27 cellular contexts compared by ENCODE assay signal in genomic region chr6:139398658-139399057, GRCh38.
"Had no signal": no experiment of that assay in that cellular context is flagged by ENCODE, and none has a peak within 500 bp of the region (broad histone marks: within the 10 kb centered on the region; RNA-seq: fewer than 3 reads in every experiment).

No MANE protein-coding gene starts in this region.

- H3K27ac ChIP-seq: coronary artery, foreskin keratinocyte, hepatocyte, neural progenitor cell, psoas muscle, right lobe of liver, spleen, testis, tibial nerve had no signal

- H3K36me3 ChIP-seq: neural progenitor cell, right lobe of liver, spleen, tibial nerve had no signal

- H3K79me2 ChIP-seq: hepatocyte had no signal

- H3K4me3 ChIP-seq: coronary artery, hepatocyte, lung, neural progenitor cell, psoas muscle, right lobe of liver, spleen, testis, tibial nerve had no signal

- H3K4me3 Mint-ChIP-seq: endodermal cell; natural killer cell treated with Interleukin-12 subunit alpha and Interleukin-12 subunit beta and Interleukin-15 and Interleukin-18, amount 100 ng/mL, for 72 hours; neural progenitor cell; stimulated activated naive B cell treated with anti-CD40 and anti-IgM and Interleukin-4, amounts not matched to agents 10 μg/mL and 1 μg/mL and 100 μg/mL, for 72 hours; stimulated activated naive CD8-positive, alpha-beta T cell treated with anti-CD3 and anti-CD28 coated beads, Interleukin-15, amount 100 ng/mL, for 72 hours had no signal

- H3K36me3 Mint-ChIP-seq: natural killer cell treated with Interleukin-12 subunit alpha and Interleukin-12 subunit beta and Interleukin-15 and Interleukin-18, amount 100 ng/mL, for 72 hours; neural progenitor cell; stimulated activated naive B cell treated with anti-CD40 and anti-IgM and Interleukin-4, amounts not matched to agents 10 μg/mL and 1 μg/mL and 100 μg/mL, for 72 hours had no signal

- H3K4me1 Mint-ChIP-seq: stimulated activated naive CD8-positive, alpha-beta T cell treated with anti-CD3 and anti-CD28 coated beads, Interleukin-15, amount 100 ng/mL, for 72 hours had no signal

- H3K9me3 ChIP-seq: psoas muscle, right lobe of liver, spleen, testis, tibial nerve had no signal

- H3K27ac Mint-ChIP-seq: endodermal cell; natural killer cell treated with Interleukin-12 subunit alpha and Interleukin-12 subunit beta and Interleukin-15 and Interleukin-18, amount 100 ng/mL, for 72 hours; neural progenitor cell; stimulated activated naive B cell treated with anti-CD40 and anti-IgM and Interleukin-4, amounts not matched to agents 10 μg/mL and 1 μg/mL and 100 μg/mL, for 72 hours; stimulated activated naive CD8-positive, alpha-beta T cell treated with anti-CD3 and anti-CD28 coated beads, Interleukin-15, amount 100 ng/mL, for 72 hours had no signal

- H2AFZ ChIP-seq: hepatocyte, neural progenitor cell had no signal

- H3K27me3 Mint-ChIP-seq: natural killer cell treated with Interleukin-12 subunit alpha and Interleukin-12 subunit beta and Interleukin-15 and Interleukin-18, amount 100 ng/mL, for 72 hours; stimulated activated naive B cell treated with anti-CD40 and anti-IgM and Interleukin-4, amounts not matched to agents 10 μg/mL and 1 μg/mL and 100 μg/mL, for 72 hours had no signal

- H3K9ac ChIP-seq: neural progenitor cell had no signal

- H3K4me2 ChIP-seq: hepatocyte, neural progenitor cell had no signal

- H3K9me3 Mint-ChIP-seq: endodermal cell; natural killer cell treated with Interleukin-12 subunit alpha and Interleukin-12 subunit beta and Interleukin-15 and Interleukin-18, amount 100 ng/mL, for 72 hours; neural progenitor cell; stimulated activated naive B cell treated with anti-CD40 and anti-IgM and Interleukin-4, amounts not matched to agents 10 μg/mL and 1 μg/mL and 100 μg/mL, for 72 hours; stimulated activated naive CD8-positive, alpha-beta T cell treated with anti-CD3 and anti-CD28 coated beads, Interleukin-15, amount 100 ng/mL, for 72 hours had no signal

- FAIRE-seq: endothelial cell of umbilical vein had no signal

- DNase-seq: effector CD4-positive, alpha-beta T cell; endodermal cell; erythroblast; foreskin keratinocyte; head of caudate nucleus; left colon; left ventricle myocardium superior; mesenchymal stem cell; midbrain; occipital lobe; psoas muscle; retina; right lobe of liver; spleen; stimulated activated CD4-positive, alpha-beta T cell treated with anti-CD3 and anti-CD28 coated beads, Interleukin-15, amount 100 ng/mL, for 24 hours; stimulated activated CD4-positive, alpha-beta T cell treated with anti-CD3 and anti-CD28 coated beads, Interleukin-1b, Interleukin-23, amount 100 ng/mL, for 48 hours; stimulated activated CD4-positive, alpha-beta T cell treated with anti-CD3 and anti-CD28 coated beads, Interleukin-4, amount 100 ng/mL, for 24 hours; stimulated activated naive B cell treated with anti-CD40 and anti-IgM and Interleukin-4, amounts not matched to agents 10 μg/mL and 1 μg/mL and 100 μg/mL, for 72 hours; stimulated activated naive CD8-positive, alpha-beta T cell treated with anti-CD3 and anti-CD28 coated beads, Interleukin-15, amount 100 ng/mL, for 72 hours; testis had no signal

- H3K27me3 ChIP-seq: foreskin keratinocyte, hepatocyte, neural progenitor cell, right lobe of liver, spleen, testis, tibial nerve had no signal

- ATAC-seq: foreskin keratinocyte; left colon; left ventricle myocardium superior; natural killer cell treated with Interleukin-12 subunit alpha and Interleukin-12 subunit beta and Interleukin-15 and Interleukin-18, amount 100 ng/mL, for 72 hours; psoas muscle; right lobe of liver; stimulated activated naive B cell treated with anti-CD40 and anti-IgM and Interleukin-4, amounts not matched to agents 10 μg/mL and 1 μg/mL and 100 μg/mL, for 72 hours; stimulated activated naive CD8-positive, alpha-beta T cell treated with anti-CD3 and anti-CD28 coated beads, Interleukin-15, amount 100 ng/mL, for 72 hours had no signal

- H3K4me1 ChIP-seq: foreskin keratinocyte, psoas muscle, right lobe of liver, testis had no signal
